Comparison of ENCODE assay signal across 16 cellular contexts in genomic region chr14:38618514-38618913, GRCh38.
DNase-seq lines count a peak whose midpoint lies in the region; ATAC-seq, FAIRE-seq and TF ChIP-seq lines count a peak whose summit lies in the region.
"Had no signal": no experiment of that assay in that cellular context is flagged by ENCODE, and none has a peak within 500 bp of the region (broad histone marks: within the 10 kb centered on the region; RNA-seq: fewer than 3 reads in every experiment).

No MANE protein-coding gene starts in this region.

- ATAC-seq in HG02678 (IDR thresholded peaks at IDR 0.05; ENCODE audit: unreplicated experiment), result peak; percentile 60
- ATAC-seq in GM21367 (IDR thresholded peaks at IDR 0.05; ENCODE audit: unreplicated experiment), result no peak
- ATAC-seq: left ventricle myocardium superior, natural killer cell had no signal

- TF ChIP-seq CTCF in GM13977 (IDR thresholded peaks at IDR 0.05; ENCODE audit: extremely low read depth, insufficient read depth, missing control alignments) (peak; percentile 29), progenitor cell of endocrine pancreas (IDR thresholded peaks at IDR 0.05; ENCODE audit: unreplicated experiment) (peak; percentile 12)

- peaks cover 12% of the 10 kb centered on the region for H3K9me3 Mint-ChIP-seq in progenitor cell of endocrine pancreas (ENCODE audit: low read depth)

- H3K27me3 Mint-ChIP-seq in progenitor cell of endocrine pancreas, result peaks cover 17% of the 10 kb centered on the region
- H3K27me3 Mint-ChIP-seq: CD4-positive, CD25-positive, alpha-beta regulatory T cell had no signal

- no peaks in the 10 kb centered on the region for H3K4me1 Mint-ChIP-seq in progenitor cell of endocrine pancreas (ENCODE audit: low read depth)
- H3K4me1 Mint-ChIP-seq: CD4-positive, CD25-positive, alpha-beta regulatory T cell; natural killer cell had no signal

- DNase-seq in GM13977 (ENCODE audit: low spot score) (no peak), OCI-M1 (lab: John Stamatoyannopoulos, UW) (peak; percentile 14), progenitor cell of endocrine pancreas (ENCODE audit: low spot score, unreplicated experiment) (no peak), frontal cortex (ENCODE audit: low spot score in 2 of 2) (no peak), SK-N-DZ (ENCODE audit: low spot score) (no peak)
- DNase-seq: activated naive CD4-positive, alpha-beta T cell; CD4-positive, CD25-positive, alpha-beta regulatory T cell; left ventricle myocardium superior; natural killer cell; NCI-H2107; stimulated activated CD8-positive, alpha-beta memory T cell treated with anti-CD3 and anti-CD28 coated beads, Interleukin-4, amount 100 ng/mL, for 48 hours; thyroid gland had no signal

- H3K27ac Mint-ChIP-seq in progenitor cell of endocrine pancreas, result no peak overlapping the region
- H3K27ac Mint-ChIP-seq: CD4-positive, CD25-positive, alpha-beta regulatory T cell; natural killer cell had no signal

- no peak overlapping the region for H3K4me3 Mint-ChIP-seq in progenitor cell of endocrine pancreas (ENCODE audit: low read depth)
- H3K4me3 Mint-ChIP-seq: CD4-positive, CD25-positive, alpha-beta regulatory T cell; natural killer cell had no signal

- FAIRE-seq in frontal cortex (lab: Jason Lieb, UNC), result no peak
- FAIRE-seq: GM18507, H54 had no signal

- H3K36me3 Mint-ChIP-seq in progenitor cell of endocrine pancreas (ENCODE audit: insufficient read depth), result no peaks in the 10 kb centered on the region
- H3K36me3 Mint-ChIP-seq: CD4-positive, CD25-positive, alpha-beta regulatory T cell; natural killer cell had no signal

- in situ Hi-C loops in GM13977 (cut with MboI; ENCODE audit: low pct_unique_long_range_greater_than_20kb, low sequenced_read_pairs, unreplicated experiment), result no loop called here
